In genomic region chr13:74306496-74306895, GRCh38 we compare ENCODE assay signal across 13 cellular contexts.
DNase-seq lines count a peak whose midpoint lies in the region; ATAC-seq and TF ChIP-seq lines count a peak whose summit lies in the region.
"Had no signal": no experiment of that assay in that cellular context is flagged by ENCODE, and none has a peak within 500 bp of the region (broad histone marks: within the 10 kb centered on the region; RNA-seq: fewer than 3 reads in every experiment).

No MANE protein-coding gene starts in this region.

- no peak for ATAC-seq in HG02981 (IDR thresholded peaks at IDR 0.05; ENCODE audit: unreplicated experiment)
- ATAC-seq in GM18868 (IDR thresholded peaks at IDR 0.05; ENCODE audit: unreplicated experiment): no peak
- no peak for ATAC-seq in HG02884 (IDR thresholded peaks at IDR 0.05; ENCODE audit: unreplicated experiment)
- ATAC-seq: left colon had no signal

- H2AFZ ChIP-seq in GM23248: no peak overlapping the region

- no peak for DNase-seq in AG04450 (ENCODE audit: low read depth, low spot score)
- DNase-seq in GM23248: peak; percentile 7
- peak; percentile 90 for DNase-seq in NCI-H748 (lab: John Stamatoyannopoulos, UW; ENCODE audit: unreplicated experiment)
- DNase-seq in endodermal cell: no peak
- no peak for DNase-seq in NCI-H2227 treated with DMSO at 0.1 percent for 48 hours (lab: John Stamatoyannopoulos, UW)
- DNase-seq: activated CD4-positive, alpha-beta T cell treated with anti-CD3 and anti-CD28 coated beads, Interleukin-2, amount 50 U/mL, for 48 hours; Caco-2; left colon; NCI-H146; transverse colon had no signal

- in situ Hi-C loops in GM23248 (cut with MboI): no loop called here

- TF ChIP-seq CTCF in AG04450 (IDR thresholded peaks at IDR 0.05; ENCODE audit: low read depth, low read length) (peak; percentile 23), endodermal cell (conservative IDR thresholded peaks at IDR 0.05) (peak; percentile 55)

- no peak overlapping the region for H3K4me2 ChIP-seq in GM23248 (ENCODE audit: unreplicated experiment)

- H3K4me1 ChIP-seq in GM23248 (ENCODE audit: insufficient read depth) (peaks cover under 1% of the 10 kb centered on the region; the same call in 1 of the 2 replicates), endodermal cell (ENCODE audit: control insufficient read depth, insufficient read depth, low read length) (peaks cover 4% of the 10 kb centered on the region)
- H3K4me1 ChIP-seq: Caco-2 had no signal

- H3K9me3 Mint-ChIP-seq in endodermal cell: no peaks in the 10 kb centered on the region

- CTCF ChIA-PET in AG04450 (lab: Charles Lee): interaction anchor here (0.8 kb wide), 1 partner anchor 951 kb away, joined by 3 read pairs; no protein-coding TSS in a partner anchor

- H3F3A ChIP-seq in GM23248 (ENCODE audit: insufficient read depth): no peaks in the 10 kb centered on the region

- no peaks in the 10 kb centered on the region for H3K36me3 Mint-ChIP-seq in endodermal cell (ENCODE audit: low read depth)

- H3K36me3 ChIP-seq in GM23248 (ENCODE audit: low read depth) (no peaks in the 10 kb centered on the region), endodermal cell (ENCODE audit: control insufficient read depth, insufficient read depth, low read length) (no peaks in the 10 kb centered on the region)
- H3K36me3 ChIP-seq: transverse colon had no signal

- no peak overlapping the region for H3K4me3 ChIP-seq in AG04450 (ENCODE audit: low read depth, low read length)
- H3K4me3 ChIP-seq in GM23248: no peak overlapping the region
- H3K4me3 ChIP-seq in endodermal cell (ENCODE audit: low read length): no peak overlapping the region
- H3K4me3 ChIP-seq: transverse colon had no signal

- no peaks in the 10 kb centered on the region for H3K27me3 ChIP-seq in AG04450 (ENCODE audit: control insufficient read depth, insufficient read depth, low read length)
- H3K27me3 ChIP-seq in GM23248 (replicated peaks; ENCODE audit: insufficient read depth): no peaks in the 10 kb centered on the region
- H3K27me3 ChIP-seq in endodermal cell (ENCODE audit: control insufficient read depth, insufficient read depth, low read length, poor library complexity, severe bottlenecking): no peaks in the 10 kb centered on the region
- H3K27me3 ChIP-seq: transverse colon had no signal

- no peaks in the 10 kb centered on the region for H3K79me2 ChIP-seq in GM23248 (ENCODE audit: insufficient read depth)

- no peaks in the 10 kb centered on the region for H3K9me3 ChIP-seq in AG04450 (ENCODE audit: control insufficient read depth, insufficient read depth, low read length)
- no peaks in the 10 kb centered on the region for H3K9me3 ChIP-seq in GM23248 (ENCODE audit: low read depth)
- no peaks in the 10 kb centered on the region for H3K9me3 ChIP-seq in endodermal cell (ENCODE audit: control insufficient read depth, low read length)
- H3K9me3 ChIP-seq: Caco-2, transverse colon had no signal

- H3K4me3 Mint-ChIP-seq in endodermal cell: no peak overlapping the region

- H4K20me1 ChIP-seq in GM23248 (ENCODE audit: insufficient read depth): no peaks in the 10 kb centered on the region

- WGBS in GM23248 (ENCODE audit: low coverage in 1 of 2, low lambda C conversion rate in 2 of 2, missing lambda C conversion rate in 2 of 2), 2 experiments: 0 to 6% methylated on average over 2 of the region's 2 CpGs
- WGBS in endodermal cell (ENCODE audit: insufficient coverage in 1 of 2, insufficient read length in 1 of 2), 2 experiments: 71 to 91% methylated on average over 1 to 2 of the region's 2 CpGs

- H3K9ac ChIP-seq in GM23248: no peak overlapping the region
- H3K9ac ChIP-seq in endodermal cell (ENCODE audit: extremely low read depth, low read length, poor library complexity, severe bottlenecking): no peak overlapping the region

- H3K27me3 Mint-ChIP-seq in endodermal cell (ENCODE audit: insufficient read depth): no peaks in the 10 kb centered on the region

- H3K27ac ChIP-seq in AG04450 (ENCODE audit: low read depth, low read length) (no peak overlapping the region), GM23248 (no peak overlapping the region), endodermal cell (ENCODE audit: low read depth, low read length) (no peak overlapping the region)
- H3K27ac ChIP-seq: transverse colon had no signal

- peaks cover 7% of the 10 kb centered on the region for H3K4me1 Mint-ChIP-seq in endodermal cell

- H3K27ac Mint-ChIP-seq in endodermal cell: no peak overlapping the region

- H3K9me2 ChIP-seq in GM23248 (ENCODE audit: insufficient read depth): no peaks in the 10 kb centered on the region

- POLR2A ChIA-PET in AG04450 (lab: Yijun Ruan, JAX): no interaction called here

Comparison
In these comparisons a context has a peak if more than half of its experiments do, and no peak if none do; other contexts are left out.
1. DNase-seq: peak in GM23248 (single experiment) and NCI-H748 (single experiment); none in AG04450 (single experiment), endodermal cell (single experiment) and NCI-H2227 treated with DMSO at 0.1 percent for 48 hours (single experiment).